In genomic region chr1:154418898-154419619, GRCh38 we compare ENCODE assay signal across 8 cellular contexts. TPM values are rescaled to one million over a fixed set of nuclear protein-coding genes. Genes with fewer than 3 reads are reported as not detected.
DNase-seq lines count a peak whose midpoint lies in the region; ATAC-seq lines count a peak whose summit lies in the region.

No MANE protein-coding gene starts in this region.

- ATAC-seq in left ventricle myocardium superior = peak; percentile 10
- ATAC-seq in HG02798 (IDR thresholded peaks at IDR 0.05; ENCODE audit: poor library complexity, unreplicated experiment) = no peak
- no peak for ATAC-seq in GM19455 (IDR thresholded peaks at IDR 0.05; ENCODE audit: unreplicated experiment)

- H3K27ac ChIP-seq in GM23248 (peak overlapping the region; percentile 96), skeletal muscle tissue (ENCODE audit: low read depth, low read length) (peak overlapping the region; percentile 92)

- H3K27me3 Mint-ChIP-seq in activated T-helper 1 cell treated with anti-CD3 and anti-CD28 coated beads, Interleukin-12 subunit alpha, Interleukin-12 subunit beta, Interleukin-2, Interleukin-4 antibody, amounts not matched to agents 30 ng/mL and 10 ng/mL and 1 ng/mL, durations not matched to agents 14 hours and 24 hours and 36 hours (ENCODE audit: insufficient read depth) = no peaks in the 10 kb centered on the region

- no peaks in the 10 kb centered on the region for H3K9me3 Mint-ChIP-seq in activated T-helper 1 cell treated with anti-CD3 and anti-CD28 coated beads, Interleukin-12 subunit alpha, Interleukin-12 subunit beta, Interleukin-2, Interleukin-4 antibody, amounts not matched to agents 30 ng/mL and 10 ng/mL and 1 ng/mL, durations not matched to agents 14 hours and 24 hours and 36 hours

- peaks cover 14% of the 10 kb centered on the region for H3F3A ChIP-seq in GM23248 (ENCODE audit: insufficient read depth)

- H3K4me1 ChIP-seq in GM23248 (ENCODE audit: insufficient read depth) (peaks cover 38% of the 10 kb centered on the region), skeletal muscle tissue (ENCODE audit: control insufficient read depth in 3 of 3, insufficient read depth in 3 of 3, low read length in 3 of 3) (peaks cover 64 to 76% (median 66%) of the 10 kb centered on the region in 3 donors)

- no peaks in the 10 kb centered on the region for H3K79me2 ChIP-seq in GM23248 (ENCODE audit: insufficient read depth)

- no peaks in the 10 kb centered on the region for H3K36me3 ChIP-seq in GM23248 (ENCODE audit: low read depth)
- H3K36me3 ChIP-seq in skeletal muscle tissue (ENCODE audit: control insufficient read depth in 3 of 3, insufficient read depth in 3 of 3, low read length in 3 of 3) = peaks cover 0 to 3% (median 0%) of the 10 kb centered on the region in 3 donors

- H3K4me3 ChIP-seq in GM23248 (no peak overlapping the region; the same call in 1 of the 2 replicates), skeletal muscle tissue (ENCODE audit: low read length in 3 of 3) (peak overlapping the region; percentile 20 to 70 (median 23))

- no peaks in the 10 kb centered on the region for H3K36me3 Mint-ChIP-seq in activated T-helper 1 cell treated with anti-CD3 and anti-CD28 coated beads, Interleukin-12 subunit alpha, Interleukin-12 subunit beta, Interleukin-2, Interleukin-4 antibody, amounts not matched to agents 30 ng/mL and 10 ng/mL and 1 ng/mL, durations not matched to agents 14 hours and 24 hours and 36 hours (ENCODE audit: low read depth)

- H3K9me3 ChIP-seq in GM23248 (ENCODE audit: low read depth) (no peaks in the 10 kb centered on the region), skeletal muscle tissue (ENCODE audit: control insufficient read depth in 3 of 3, low read length in 3 of 3) (no peaks in the 10 kb centered on the region)

- H3K27ac Mint-ChIP-seq in activated T-helper 1 cell treated with anti-CD3 and anti-CD28 coated beads, Interleukin-12 subunit alpha, Interleukin-12 subunit beta, Interleukin-2, Interleukin-4 antibody, amounts not matched to agents 30 ng/mL and 10 ng/mL and 1 ng/mL, durations not matched to agents 14 hours and 24 hours and 36 hours = peak overlapping the region; percentile 1

- no peaks in the 10 kb centered on the region for H4K20me1 ChIP-seq in GM23248 (ENCODE audit: insufficient read depth)

- 28 to 34% methylated on average over 5 of the region's 5 CpGs for WGBS in GM23248 (ENCODE audit: low coverage in 1 of 2, low lambda C conversion rate in 2 of 2, missing lambda C conversion rate in 2 of 2), 2 experiments

- H2AFZ ChIP-seq in GM23248 = no peak overlapping the region

- no peaks in the 10 kb centered on the region for H3K27me3 ChIP-seq in GM23248 (replicated peaks; ENCODE audit: insufficient read depth)
- H3K27me3 ChIP-seq in skeletal muscle tissue (ENCODE audit: control insufficient read depth in 3 of 3, insufficient read depth in 3 of 3, low read length in 3 of 3) = no peaks in the 10 kb centered on the region

- H3K4me2 ChIP-seq in GM23248 (ENCODE audit: unreplicated experiment) = peak overlapping the region; percentile 90

- in situ Hi-C loops in GM23248 (cut with MboI) = no loop called here

- H3K9ac ChIP-seq in GM23248 (peak overlapping the region; percentile 85), skeletal muscle tissue (ENCODE audit: low read depth in 1 of 3, low read length in 3 of 3) (peak overlapping the region; percentile 74 to 92 (median 91))

- intact Hi-C loops in activated T-helper 1 cell treated with anti-CD3 and anti-CD28 coated beads, Interleukin-12 subunit alpha, Interleukin-12 subunit beta, Interleukin-2, Interleukin-4 antibody, amounts not matched to agents 30 ng/mL and 10 ng/mL and 1 ng/mL, durations not matched to agents 14 hours and 24 hours and 36 hours (cut with micrococcal nuclease) = no loop called here
- intact Hi-C loops in left ventricle myocardium superior (cut with micrococcal nuclease) = no loop called here

- DNase-seq in GM23248 (no peak), left ventricle myocardium superior (no peak), NCI-H2029 treated with DMSO at 0.1 percent for 48 hours (lab: John Stamatoyannopoulos, UW) (no peak), OCI-M1 (lab: John Stamatoyannopoulos, UW) (no peak)
- no peak for DNase-seq in activated T-helper 1 cell treated with anti-CD3 and anti-CD28 coated beads, Interleukin-12 subunit alpha, Interleukin-12 subunit beta, Interleukin-2, Interleukin-4 antibody, amounts not matched to agents 30 ng/mL and 10 ng/mL and 1 ng/mL, durations not matched to agents 14 hours and 24 hours and 36 hours (ENCODE audit: low spot score)

- no peaks in the 10 kb centered on the region for H3K9me2 ChIP-seq in GM23248 (ENCODE audit: insufficient read depth)

- H3K4me3 Mint-ChIP-seq in activated T-helper 1 cell treated with anti-CD3 and anti-CD28 coated beads, Interleukin-12 subunit alpha, Interleukin-12 subunit beta, Interleukin-2, Interleukin-4 antibody, amounts not matched to agents 30 ng/mL and 10 ng/mL and 1 ng/mL, durations not matched to agents 14 hours and 24 hours and 36 hours = no peak overlapping the region

- peaks cover 33% of the 10 kb centered on the region for H3K4me1 Mint-ChIP-seq in activated T-helper 1 cell treated with anti-CD3 and anti-CD28 coated beads, Interleukin-12 subunit alpha, Interleukin-12 subunit beta, Interleukin-2, Interleukin-4 antibody, amounts not matched to agents 30 ng/mL and 10 ng/mL and 1 ng/mL, durations not matched to agents 14 hours and 24 hours and 36 hours (ENCODE audit: low read depth)

RNA-seq across cellular contexts. Expression of gene IL6R, which starts 13.9 kb away (rescaled TPM):
- total RNA-seq in GM23248 (2014; rRNA removed; shearing (Covaris generic)) = 3.9 and 8.8 TPM in 2 replicates
- polyA plus RNA-seq in GM23248 (2016; fragmentation: Nextera tagmentation; extraction: Ambion mirVana) = 1.3 and 2.1 TPM in 2 replicates
- total RNA-seq in activated T-helper 1 cell treated with anti-CD3 and anti-CD28 coated beads, Interleukin-12 subunit alpha, Interleukin-12 subunit beta, Interleukin-2, Interleukin-4 antibody, amounts not matched to agents 30 ng/mL and 10 ng/mL and 1 ng/mL, durations not matched to agents 14 hours and 24 hours and 36 hours = 4.9 and 5.0 TPM in 2 replicates
- 15.3 TPM for total RNA-seq in left ventricle myocardium superior
- total RNA-seq in skeletal muscle tissue = 5.2 TPM
